1 cellular context compared by ENCODE assay signal in the genomic region with DNA sequence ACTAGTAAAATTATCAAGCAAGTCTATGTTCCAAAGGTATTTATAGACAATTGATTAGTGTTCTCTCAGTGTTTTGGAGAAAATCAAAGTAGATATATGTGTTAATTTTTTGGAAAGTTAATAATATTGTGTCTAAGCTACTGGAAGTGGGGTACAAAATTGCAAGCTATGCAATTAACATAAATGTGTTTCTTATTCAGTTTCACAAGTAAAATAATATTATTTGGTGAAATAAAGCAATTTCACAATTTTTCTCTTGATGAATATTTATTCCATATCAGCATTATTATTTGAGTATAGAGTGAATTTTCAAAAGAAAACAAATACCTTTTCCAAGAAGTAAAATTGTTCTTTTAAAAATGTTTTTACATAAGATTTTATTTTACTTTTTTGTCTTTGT.
TF ChIP-seq lines count a peak whose summit lies in the region.

No MANE protein-coding gene starts in this region.

TF ChIP-seq in K562, 482 proteins besides CTCF, POLR2A, EP300 and RAD21:
- TF ChIP-seq, protein P1, sequence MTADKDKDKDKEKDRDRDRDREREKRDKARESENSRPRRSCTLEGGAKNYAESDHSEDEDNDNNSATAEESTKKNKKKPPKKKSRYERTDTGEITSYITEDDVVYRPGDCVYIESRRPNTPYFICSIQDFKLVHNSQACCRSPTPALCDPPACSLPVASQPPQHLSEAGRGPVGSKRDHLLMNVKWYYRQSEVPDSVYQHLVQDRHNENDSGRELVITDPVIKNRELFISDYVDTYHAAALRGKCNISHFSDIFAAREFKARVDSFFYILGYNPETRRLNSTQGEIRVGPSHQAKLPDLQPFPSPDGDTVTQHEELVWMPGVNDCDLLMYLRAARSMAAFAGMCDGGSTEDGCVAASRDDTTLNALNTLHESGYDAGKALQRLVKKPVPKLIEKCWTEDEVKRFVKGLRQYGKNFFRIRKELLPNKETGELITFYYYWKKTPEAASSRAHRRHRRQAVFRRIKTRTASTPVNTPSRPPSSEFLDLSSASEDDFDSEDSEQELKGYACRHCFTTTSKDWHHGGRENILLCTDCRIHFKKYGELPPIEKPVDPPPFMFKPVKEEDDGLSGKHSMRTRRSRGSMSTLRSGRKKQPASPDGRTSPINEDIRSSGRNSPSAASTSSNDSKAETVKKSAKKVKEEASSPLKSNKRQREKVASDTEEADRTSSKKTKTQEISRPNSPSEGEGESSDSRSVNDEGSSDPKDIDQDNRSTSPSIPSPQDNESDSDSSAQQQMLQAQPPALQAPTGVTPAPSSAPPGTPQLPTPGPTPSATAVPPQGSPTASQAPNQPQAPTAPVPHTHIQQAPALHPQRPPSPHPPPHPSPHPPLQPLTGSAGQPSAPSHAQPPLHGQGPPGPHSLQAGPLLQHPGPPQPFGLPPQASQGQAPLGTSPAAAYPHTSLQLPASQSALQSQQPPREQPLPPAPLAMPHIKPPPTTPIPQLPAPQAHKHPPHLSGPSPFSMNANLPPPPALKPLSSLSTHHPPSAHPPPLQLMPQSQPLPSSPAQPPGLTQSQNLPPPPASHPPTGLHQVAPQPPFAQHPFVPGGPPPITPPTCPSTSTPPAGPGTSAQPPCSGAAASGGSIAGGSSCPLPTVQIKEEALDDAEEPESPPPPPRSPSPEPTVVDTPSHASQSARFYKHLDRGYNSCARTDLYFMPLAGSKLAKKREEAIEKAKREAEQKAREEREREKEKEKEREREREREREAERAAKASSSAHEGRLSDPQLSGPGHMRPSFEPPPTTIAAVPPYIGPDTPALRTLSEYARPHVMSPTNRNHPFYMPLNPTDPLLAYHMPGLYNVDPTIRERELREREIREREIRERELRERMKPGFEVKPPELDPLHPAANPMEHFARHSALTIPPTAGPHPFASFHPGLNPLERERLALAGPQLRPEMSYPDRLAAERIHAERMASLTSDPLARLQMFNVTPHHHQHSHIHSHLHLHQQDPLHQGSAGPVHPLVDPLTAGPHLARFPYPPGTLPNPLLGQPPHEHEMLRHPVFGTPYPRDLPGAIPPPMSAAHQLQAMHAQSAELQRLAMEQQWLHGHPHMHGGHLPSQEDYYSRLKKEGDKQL (CRISPR knock-in tag; IDR thresholded peaks at IDR 0.05; ENCODE audit: borderline replicate concordance), result no peak
- peak; percentile 46 for TF ChIP-seq C11orf30 (IDR thresholded peaks at IDR 0.05; ENCODE audit: low read depth)
- TF ChIP-seq MAFK (IDR thresholded peaks at IDR 0.05; ENCODE audit: low read length), result 0 out of 2 replicates have a peak, but pooled peaks have one; percentile 16
- peak; percentile 61 for TF ChIP-seq ZNF316 (IDR thresholded peaks at IDR 0.05)
- TF ChIP-seq, protein P2, sequence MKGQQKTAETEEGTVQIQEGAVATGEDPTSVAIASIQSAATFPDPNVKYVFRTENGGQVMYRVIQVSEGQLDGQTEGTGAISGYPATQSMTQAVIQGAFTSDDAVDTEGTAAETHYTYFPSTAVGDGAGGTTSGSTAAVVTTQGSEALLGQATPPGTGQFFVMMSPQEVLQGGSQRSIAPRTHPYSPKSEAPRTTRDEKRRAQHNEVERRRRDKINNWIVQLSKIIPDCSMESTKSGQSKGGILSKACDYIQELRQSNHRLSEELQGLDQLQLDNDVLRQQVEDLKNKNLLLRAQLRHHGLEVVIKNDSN (CRISPR knock-in tag; IDR thresholded peaks at IDR 0.05), result no peak
